In genomic region chr1:109331113-109331512, GRCh38 we compare ENCODE assay signal across 30 cellular contexts. TPM values are rescaled to one million over a fixed set of nuclear protein-coding genes. Genes with fewer than 3 reads are reported as not detected.
"Had no signal": no experiment of that assay in that cellular context is flagged by ENCODE, and none has a peak within 500 bp of the region (broad histone marks: within the 10 kb centered on the region; RNA-seq: fewer than 3 reads in every experiment).

No MANE protein-coding gene starts in this region.

- H3K4me1 Mint-ChIP-seq: activated naive CD4-positive, alpha-beta T cell treated with anti-CD3 and anti-CD28 coated beads, Interleukin-2, amount 50 U/mL, for 24 hours; WTC11 had no signal

- H3K4me3 Mint-ChIP-seq: activated CD8-positive, alpha-beta T cell treated with anti-CD3 and anti-CD28 coated beads, Interleukin-2, amount 10 ng/mL, durations not matched to agents 7 days and 5 days; activated naive CD4-positive, alpha-beta T cell treated with anti-CD3 and anti-CD28 coated beads, Interleukin-2, amount 50 U/mL, for 24 hours; activated T-cell treated with anti-CD3 and anti-CD28 coated beads, Interleukin-2, amount 50 U/mL, for 24 hours; activated T-helper 1 cell treated with anti-CD3 and anti-CD28 coated beads, Interleukin-12 subunit alpha, Interleukin-12 subunit beta, Interleukin-2, Interleukin-4 antibody, amounts not matched to agents 30 ng/mL and 10 ng/mL and 1 ng/mL, durations not matched to agents 14 hours and 24 hours and 36 hours; T-helper 2 cell treated with Interferon-gamma antibody and Interleukin-4, amounts not matched to agents 5 μg/mL and 100 μg/mL, for 36 hours; WTC11 had no signal

- DNase-seq: activated CD4-positive, alpha-beta T cell treated with anti-CD3 and anti-CD28 coated beads for 48 hours; activated CD4-positive, alpha-beta T cell treated with anti-CD3 and anti-CD28 coated beads, Interleukin-2, amount 50 U/mL, for 4 hours; activated CD4-positive, CD25-positive, alpha-beta regulatory T cell treated with anti-CD3 and anti-CD28 coated beads, Interleukin-2, amount 50 U/mL, for 72 hours; activated CD8-positive, alpha-beta memory T cell treated with anti-CD3 and anti-CD28 coated beads, Interleukin-2, amount 50 U/mL, for 48 hours; activated CD8-positive, alpha-beta T cell treated with anti-CD3 and anti-CD28 coated beads, Interleukin-2, amount 10 ng/mL, durations not matched to agents 7 days and 5 days; activated effector memory CD4-positive, alpha-beta T cell treated with Interleukin-2 at 50 U/mL for 16 hours; activated naive CD4-positive, alpha-beta T cell; activated T-cell treated with anti-CD3 and anti-CD28 coated beads, Interleukin-2, amount 50 U/mL, for 24 hours; aorta; body of pancreas; central memory CD4-positive, alpha-beta T cell; KG1; NCI-H1048; NCI-H146; NCI-H187 treated with DMSO at 0.1 percent for 48 hours; NCI-H2081 treated with DMSO at 0.1 percent for 48 hours; NCI-H446 treated with DMSO at 0.1 percent for 48 hours; NK-92 treated with Interleukin-12 subunit alpha and Interleukin-12 subunit beta, amount 100 ng/mL, for 24 hours; Peyer's patch; Right ventricle myocardium superior; SJCRH30; SK-N-SH had no signal

- H3K27me3 Mint-ChIP-seq: activated naive CD4-positive, alpha-beta T cell treated with anti-CD3 and anti-CD28 coated beads, Interleukin-2, amount 50 U/mL, for 24 hours; activated T-cell treated with anti-CD3 and anti-CD28 coated beads, Interleukin-2, amount 50 U/mL, for 24 hours had no signal

- ATAC-seq: activated CD8-positive, alpha-beta T cell treated with anti-CD3 and anti-CD28 coated beads, Interleukin-2, amount 10 ng/mL, durations not matched to agents 7 days and 5 days; body of pancreas; WTC11 had no signal

- H3K27ac Mint-ChIP-seq: activated CD8-positive, alpha-beta T cell treated with anti-CD3 and anti-CD28 coated beads, Interleukin-2, amount 10 ng/mL, durations not matched to agents 7 days and 5 days; activated naive CD4-positive, alpha-beta T cell treated with anti-CD3 and anti-CD28 coated beads, Interleukin-2, amount 50 U/mL, for 24 hours; activated T-cell treated with anti-CD3 and anti-CD28 coated beads, Interleukin-2, amount 50 U/mL, for 24 hours; activated T-helper 1 cell treated with anti-CD3 and anti-CD28 coated beads, Interleukin-12 subunit alpha, Interleukin-12 subunit beta, Interleukin-2, Interleukin-4 antibody, amounts not matched to agents 30 ng/mL and 10 ng/mL and 1 ng/mL, durations not matched to agents 14 hours and 24 hours and 36 hours; T-helper 2 cell treated with Interferon-gamma antibody and Interleukin-4, amounts not matched to agents 5 μg/mL and 100 μg/mL, for 36 hours; WTC11 had no signal

- FAIRE-seq: bronchial epithelial cell had no signal

RNA-seq across cellular contexts. Expression of gene MYBPHL, which starts 24.3 kb away (rescaled TPM):
- total RNA-seq: activated CD8-positive, alpha-beta T cell treated with anti-CD3 and anti-CD28 coated beads, Interleukin-2, amount 10 ng/mL, durations not matched to agents 7 days and 5 days; activated T-helper 1 cell treated with anti-CD3 and anti-CD28 coated beads, Interleukin-12 subunit alpha, Interleukin-12 subunit beta, Interleukin-2, Interleukin-4 antibody, amounts not matched to agents 30 ng/mL and 10 ng/mL and 1 ng/mL, durations not matched to agents 14 hours and 24 hours and 36 hours; aorta; body of pancreas; chondrocyte; M059J; Peyer's patch; T-helper 1 cell treated with Interleukin-12 subunit alpha and Interleukin-12 subunit beta and Interleukin-4 antibody, amounts not matched to agents 30 ng/mL and 1 ng/mL, for 36 hours had no signal
